In the genomic region with DNA sequence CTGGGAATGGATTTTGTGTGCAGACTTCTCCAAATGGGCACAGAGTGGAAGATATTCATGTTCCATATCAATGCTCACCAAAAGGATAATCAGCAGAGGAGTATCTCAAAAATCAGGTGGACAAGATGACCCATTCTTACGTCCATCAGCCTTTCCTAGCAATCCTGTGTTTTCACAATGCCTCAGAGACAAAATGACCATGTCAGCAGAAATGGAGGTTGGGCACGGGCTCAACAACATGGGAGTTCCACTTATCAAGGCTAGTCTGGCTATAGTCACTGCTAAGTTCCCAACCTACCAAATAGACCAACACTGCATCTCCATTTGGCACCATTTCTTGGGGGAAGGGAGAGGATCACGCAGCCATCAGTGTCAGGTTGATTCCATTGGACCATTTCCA, we compare ENCODE assay signal across 28 cellular contexts.
"Had no signal": no experiment of that assay in that cellular context is flagged by ENCODE, and none has a peak within 500 bp of the region (broad histone marks: within the 10 kb centered on the region; RNA-seq: fewer than 3 reads in every experiment).

No MANE protein-coding gene starts in this region.

- H3K27ac ChIP-seq: colonic mucosa, coronary artery, dorsolateral prefrontal cortex, epithelial cell of prostate, esophagus muscularis mucosa, esophagus squamous epithelium, foreskin keratinocyte, gastrocnemius medialis, gastroesophageal sphincter, heart left ventricle, heart right ventricle, hepatocyte had no signal

- ATAC-seq: effector memory CD8-positive, alpha-beta T cell; esophagus mucosa; foreskin keratinocyte; gastrocnemius medialis; gastroesophageal sphincter; heart left ventricle; heart right ventricle had no signal

- H2AFZ ChIP-seq: hepatocyte had no signal

- H3K79me2 ChIP-seq: hepatocyte had no signal

- H3K27me3 ChIP-seq: colonic mucosa, esophagus squamous epithelium, gastrocnemius medialis, hepatocyte had no signal

- H3K9me3 ChIP-seq: colonic mucosa, esophagus muscularis mucosa, esophagus squamous epithelium, gastrocnemius medialis, gastroesophageal sphincter had no signal

- H3K36me3 ChIP-seq: colonic mucosa, esophagus muscularis mucosa, esophagus squamous epithelium, gastrocnemius medialis, gastroesophageal sphincter, heart left ventricle, heart right ventricle had no signal

- FAIRE-seq: endometrium, endothelial cell of umbilical vein, frontal cortex had no signal

- H3K4me2 ChIP-seq: hepatocyte had no signal

- H3K4me3 ChIP-seq: colonic mucosa, coronary artery, dorsolateral prefrontal cortex, esophagus muscularis mucosa, esophagus squamous epithelium, gastrocnemius medialis, gastroesophageal sphincter, heart left ventricle, heart right ventricle, hepatocyte had no signal

- H3K4me1 ChIP-seq: colonic mucosa, esophagus muscularis mucosa, esophagus squamous epithelium, foreskin keratinocyte, gastrocnemius medialis, gastroesophageal sphincter, heart left ventricle, heart right ventricle had no signal

- DNase-seq: colonic mucosa; cortex of kidney; dermis blood vessel endothelial cell; dorsolateral prefrontal cortex; effector CD4-positive, alpha-beta T cell; effector CD8-positive, alpha-beta T cell; effector memory CD4-positive, alpha-beta T cell; effector memory CD8-positive, alpha-beta T cell; endodermal cell; erythroblast; esophagus squamous epithelium; foreskin fibroblast; foreskin keratinocyte; foreskin melanocyte; gastrocnemius medialis; glutamatergic neuron; head of caudate nucleus; heart left ventricle; heart right ventricle had no signal
